ENCODE assay signal across 13 cellular contexts in genomic region chr15:68231102-68231818, GRCh38. TPM values are rescaled to one million over a fixed set of nuclear protein-coding genes. Genes with fewer than 3 reads are reported as not detected.
A peak's percentile ranks its signal among the peaks of the same experiment; 100 is the strongest.
DNase-seq lines count a peak whose midpoint lies in the region; ATAC-seq and TF ChIP-seq lines count a peak whose summit lies in the region.
"Had no signal": no experiment of that assay in that cellular context is flagged by ENCODE, and none has a peak within 500 bp of the region (broad histone marks: within the 10 kb centered on the region; RNA-seq: fewer than 3 reads in every experiment).

No MANE protein-coding gene starts in this region.

- H3K9me3 ChIP-seq in T-helper 17 cell (ENCODE audit: control insufficient read depth, low read length, poor library complexity, severe bottlenecking): no peaks in the 10 kb centered on the region

- no peak for ATAC-seq in T-helper 17 cell
- ATAC-seq in HG02623 (IDR thresholded peaks at IDR 0.05; ENCODE audit: unreplicated experiment): no peak
- ATAC-seq in HG03025 (IDR thresholded peaks at IDR 0.05; ENCODE audit: low FRiP score, unreplicated experiment): no peak
- ATAC-seq: HCT116 had no signal

- no peak for DNase-seq in activated naive CD4-positive, alpha-beta T cell treated with anti-CD3 and anti-CD28 coated beads, Interleukin-2, amount 50 U/mL, for 16 hours
- DNase-seq in T-helper 17 cell: no peak
- DNase-seq in immature natural killer cell: no peak
- peak; percentile 61 for DNase-seq in type B pancreatic cell (ENCODE audit: extremely low spot score, unreplicated experiment)
- DNase-seq in CD14-positive monocyte (ENCODE audit: low spot score): no peak
- DNase-seq: aorta, endodermal cell, mammary epithelial cell, NCI-H226 had no signal

- H3K27ac Mint-ChIP-seq in activated naive CD4-positive, alpha-beta T cell treated with anti-CD3 and anti-CD28 coated beads, Interleukin-2, amount 50 U/mL, for 24 hours: peak overlapping the region; percentile 1
- H3K27ac Mint-ChIP-seq in T-helper 17 cell: no peak overlapping the region
- H3K27ac Mint-ChIP-seq in immature natural killer cell: peak overlapping the region in 2 of 6 donors; percentile 4 to 49
- peak overlapping the region; percentile 66 for H3K27ac Mint-ChIP-seq in type B pancreatic cell
- peak overlapping the region in 2 of 7 donors; percentile 10 to 63 for H3K27ac Mint-ChIP-seq in CD14-positive monocyte
- H3K27ac Mint-ChIP-seq: endodermal cell had no signal

- peaks cover 3% of the 10 kb centered on the region for H3K36me3 Mint-ChIP-seq in activated naive CD4-positive, alpha-beta T cell treated with anti-CD3 and anti-CD28 coated beads, Interleukin-2, amount 50 U/mL, for 24 hours
- H3K36me3 Mint-ChIP-seq in T-helper 17 cell (ENCODE audit: low read depth) (no peaks in the 10 kb centered on the region), immature natural killer cell (no peaks in the 10 kb centered on the region), type B pancreatic cell (no peaks in the 10 kb centered on the region), CD14-positive monocyte (peaks cover 0 to 6% of the 10 kb centered on the region in 2 donors)

- intact Hi-C loops in CD14-positive monocyte (cut with micrococcal nuclease): no loop called here

- no peaks in the 10 kb centered on the region for H3K9me3 Mint-ChIP-seq in activated naive CD4-positive, alpha-beta T cell treated with anti-CD3 and anti-CD28 coated beads, Interleukin-2, amount 50 U/mL, for 24 hours
- H3K9me3 Mint-ChIP-seq in immature natural killer cell (no peaks in the 10 kb centered on the region), type B pancreatic cell (peaks cover 2% of the 10 kb centered on the region), CD14-positive monocyte (no peaks in the 10 kb centered on the region)
- H3K9me3 Mint-ChIP-seq: endodermal cell had no signal

- TF ChIP-seq CTCF in type B pancreatic cell (conservative IDR thresholded peaks at IDR 0.05): no peak
- TF ChIP-seq CTCF in CD14-positive monocyte (IDR thresholded peaks at IDR 0.05): no peak

- H3K4me3 Mint-ChIP-seq in activated naive CD4-positive, alpha-beta T cell treated with anti-CD3 and anti-CD28 coated beads, Interleukin-2, amount 50 U/mL, for 24 hours: peak overlapping the region; percentile 77
- H3K4me3 Mint-ChIP-seq in T-helper 17 cell (peak overlapping the region; percentile 33), immature natural killer cell (peak overlapping the region; percentile 12 to 94 (median 60)), type B pancreatic cell (peak overlapping the region; percentile 82), CD14-positive monocyte (no peak overlapping the region)
- H3K4me3 Mint-ChIP-seq: endodermal cell had no signal

- H3K27me3 Mint-ChIP-seq in activated naive CD4-positive, alpha-beta T cell treated with anti-CD3 and anti-CD28 coated beads, Interleukin-2, amount 50 U/mL, for 24 hours: no peaks in the 10 kb centered on the region
- peaks cover 11% of the 10 kb centered on the region for H3K27me3 Mint-ChIP-seq in T-helper 17 cell
- H3K27me3 Mint-ChIP-seq in immature natural killer cell (ENCODE audit: low read depth in 3 of 3): peaks cover 8 to 12% (median 10%) of the 10 kb centered on the region in 3 donors
- peaks cover 4% of the 10 kb centered on the region for H3K27me3 Mint-ChIP-seq in type B pancreatic cell
- peaks cover 0 to 5% (median 2%) of the 10 kb centered on the region in 3 donors for H3K27me3 Mint-ChIP-seq in CD14-positive monocyte (ENCODE audit: low read depth in 3 of 3)

- H3K4me1 Mint-ChIP-seq in activated naive CD4-positive, alpha-beta T cell treated with anti-CD3 and anti-CD28 coated beads, Interleukin-2, amount 50 U/mL, for 24 hours: peaks cover 37% of the 10 kb centered on the region
- peaks cover 19% of the 10 kb centered on the region for H3K4me1 Mint-ChIP-seq in T-helper 17 cell
- H3K4me1 Mint-ChIP-seq in immature natural killer cell: peaks cover 24% of the 10 kb centered on the region in 2 donors
- H3K4me1 Mint-ChIP-seq in type B pancreatic cell (ENCODE audit: unreplicated experiment): peaks cover 52% of the 10 kb centered on the region
- H3K4me1 Mint-ChIP-seq in CD14-positive monocyte: peaks cover 43% of the 10 kb centered on the region

RNA-seq across cellular contexts. Expression of gene CLN6, which starts 1.7 kb away (rescaled TPM):
- total RNA-seq in T-helper 17 cell (10 to 100 TPM; 14.3 to 14.6 TPM), type B pancreatic cell (ENCODE audit: low replicate concordance) (29.5 and 43.0 TPM in 2 replicates)
- polyA plus RNA-seq in immature natural killer cell (1 to 10 TPM; 1.3 to 2.5 (median 2.3) TPM), CD14-positive monocyte (1 to 10 TPM; 3.4 to 4.2 TPM)

RNA-seq across cellular contexts. Expression of gene CALML4, which starts 26.1 kb away (rescaled TPM):
- total RNA-seq in T-helper 17 cell (1 to 10 TPM; 2.4 to 2.6 TPM), type B pancreatic cell (ENCODE audit: low replicate concordance) (8.9 and 9.4 TPM in 2 replicates)
- polyA plus RNA-seq in immature natural killer cell (1 to 10 TPM in 1 of 3 donors, under 1 TPM in 1, not detected in 1; 0.37 to 4.2 TPM), CD14-positive monocyte (10 to 100 TPM; 38.8 to 44.5 TPM)

RNA-seq across cellular contexts. Expression of gene FEM1B, which starts 46.3 kb away (rescaled TPM):
- total RNA-seq in T-helper 17 cell: 10 to 100 TPM; 62.4 to 73.0 TPM
- polyA plus RNA-seq in immature natural killer cell: 10 to 100 TPM in 2 of 3 donors, 1 to 10 TPM in 1; 6.1 to 25.9 (median 18.4) TPM
- 54.2 and 63.1 TPM in 2 replicates for total RNA-seq in type B pancreatic cell (ENCODE audit: low replicate concordance)
- 10 to 100 TPM; 26.0 to 26.4 TPM for polyA plus RNA-seq in CD14-positive monocyte

Comparison
In these comparisons a context has a peak if more than half of its experiments do, and no peak if none do; other contexts are left out.
1. H3K4me3 Mint-ChIP-seq: peak in activated naive CD4-positive, alpha-beta T cell treated with anti-CD3 and anti-CD28 coated beads, Interleukin-2, amount 50 U/mL, for 24 hours (single experiment), T-helper 17 cell (single experiment), immature natural killer cell (5 of 5) and type B pancreatic cell (single experiment); none in CD14-positive monocyte (0 of 2).